ENCODE assay signal across 22 cellular contexts in genomic region chr14:33915682-33916081, GRCh38.
"Had no signal": no experiment of that assay in that cellular context is flagged by ENCODE, and none has a peak within 500 bp of the region (broad histone marks: within the 10 kb centered on the region; RNA-seq: fewer than 3 reads in every experiment).

No MANE protein-coding gene starts in this region.

- H3K9me3 Mint-ChIP-seq: activated T-cell treated with anti-CD3 and anti-CD28 coated beads, Interleukin-2, amount 50 U/mL, for 72 hours; brain; natural killer cell; neural progenitor cell had no signal

- H3K27me3 ChIP-seq: gastroesophageal sphincter, neural progenitor cell, upper lobe of left lung had no signal

- H3K4me1 ChIP-seq: neural progenitor cell had no signal

- H3K36me3 Mint-ChIP-seq: activated naive CD8-positive, alpha-beta T cell; natural killer cell had no signal

- H3K9me3 ChIP-seq: gastroesophageal sphincter, upper lobe of left lung had no signal

- H3K4me3 Mint-ChIP-seq: activated naive CD8-positive, alpha-beta T cell; activated T-cell treated with anti-CD3 and anti-CD28 coated beads, Interleukin-2, amount 50 U/mL, for 72 hours; brain; effector memory CD8-positive, alpha-beta T cell; natural killer cell; neural progenitor cell had no signal

- ATAC-seq: activated T-cell treated with anti-CD3 and anti-CD28 coated beads, Interleukin-2, amount 50 U/mL, for 72 hours; effector memory CD8-positive, alpha-beta T cell; natural killer cell; stimulated activated naive CD8-positive, alpha-beta T cell treated with anti-CD3 and anti-CD28 coated beads, Interleukin-15, Interleukin-2, amounts not matched to agents 100 U/mL and 50 U/mL, for 24 hours had no signal

- H3K27ac ChIP-seq: gastroesophageal sphincter, neural progenitor cell, upper lobe of left lung, VCaP had no signal

- H3K36me3 ChIP-seq: gastroesophageal sphincter, neural progenitor cell, upper lobe of left lung had no signal

- H3K27ac Mint-ChIP-seq: activated naive CD8-positive, alpha-beta T cell; activated T-cell treated with anti-CD3 and anti-CD28 coated beads, Interleukin-2, amount 50 U/mL, for 72 hours; effector memory CD8-positive, alpha-beta T cell; natural killer cell; neural progenitor cell had no signal

- H3K4me3 ChIP-seq: coronary artery, gastroesophageal sphincter, neural progenitor cell, upper lobe of left lung had no signal

- H3K4me1 Mint-ChIP-seq: natural killer cell, neural progenitor cell had no signal

- H3K27me3 Mint-ChIP-seq: activated naive CD8-positive, alpha-beta T cell; brain; effector memory CD8-positive, alpha-beta T cell had no signal

- DNase-seq: activated CD4-positive, alpha-beta T cell treated with anti-CD3 and anti-CD28 coated beads for 4 hours; activated CD4-positive, alpha-beta T cell treated with anti-CD3 and anti-CD28 coated beads, Interleukin-2, amount 50 U/mL, for 4 hours; activated naive CD4-positive, alpha-beta T cell treated with Interleukin-2 at 50 U/mL for 16 hours; activated T-cell treated with anti-CD3 and anti-CD28 coated beads for 4 hours; activated T-cell treated with anti-CD3 and anti-CD28 coated beads, Interleukin-2, amount 50 U/mL, for 72 hours; anterior cingulate cortex; effector memory CD8-positive, alpha-beta T cell; hippocampal formation; left cardiac atrium; natural killer cell; posterior cingulate gyrus; right cardiac atrium; stimulated activated CD4-positive, alpha-beta T cell treated with anti-CD3 and anti-CD28 coated beads, Interleukin-12 subunit alpha, Interleukin-12 subunit beta, amount 100 ng/mL, for 4 hours; stimulated activated CD4-positive, alpha-beta T cell treated with anti-CD3 and anti-CD28 coated beads, Interleukin-4, amount 100 ng/mL, for 1 hour; stimulated activated naive CD8-positive, alpha-beta T cell treated with anti-CD3 and anti-CD28 coated beads, Interleukin-15, Interleukin-2, amounts not matched to agents 100 U/mL and 50 U/mL, for 24 hours; upper lobe of left lung had no signal
